In the genomic region with DNA sequence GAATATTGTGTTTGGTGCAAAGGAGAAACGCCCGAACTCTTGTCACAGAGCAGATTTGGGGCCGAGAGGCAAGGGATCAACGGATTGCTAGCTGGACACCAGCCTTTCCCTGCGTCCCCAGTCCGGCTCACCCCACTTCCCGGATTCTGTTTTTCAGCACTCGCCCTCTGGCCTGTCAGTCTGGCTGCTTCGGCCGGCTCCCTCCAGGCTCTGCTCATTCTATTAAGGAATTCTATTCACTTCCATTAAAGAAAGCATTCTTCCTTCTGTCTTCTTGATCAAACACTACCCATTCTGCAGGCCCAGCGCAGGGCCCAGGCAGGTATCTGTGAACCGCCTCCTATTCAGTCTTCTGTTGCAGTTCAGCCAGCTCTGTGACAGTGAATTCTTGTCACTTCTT, we compare ENCODE assay signal across 25 cellular contexts.
"Had no signal": no experiment of that assay in that cellular context is flagged by ENCODE, and none has a peak within 500 bp of the region (broad histone marks: within the 10 kb centered on the region; RNA-seq: fewer than 3 reads in every experiment).

No MANE protein-coding gene starts in this region.

- DNase-seq: activated CD4-positive, alpha-beta T cell treated with anti-CD3 and anti-CD28 coated beads for 48 hours; activated CD4-positive, alpha-beta T cell treated with anti-CD3 and anti-CD28 coated beads, Interleukin-2, amount 50 U/mL, for 4 hours; activated CD4-positive, CD25-positive, alpha-beta regulatory T cell treated with anti-CD3 and anti-CD28 coated beads, Interleukin-2, amount 50 U/mL, for 72 hours; activated CD8-positive, alpha-beta T cell treated with anti-CD3 and anti-CD28 coated beads, Interleukin-2, amount 10 ng/mL, durations not matched to agents 7 days and 5 days; activated effector memory CD4-positive, alpha-beta T cell treated with Interleukin-2 at 50 U/mL for 16 hours; activated naive CD4-positive, alpha-beta T cell treated with Interleukin-2 at 50 U/mL for 16 hours; activated T-cell treated with anti-CD3 and anti-CD28 coated beads, Interleukin-2, amount 50 U/mL, for 24 hours; amygdala; brain microvascular endothelial cell; cerebellar nuclear complex; Kasumi-1; KBM-7; NCI-H1048; NCI-H1417; NCI-H1694; NCI-H2029 treated with DMSO at 0.1 percent for 48 hours; NCI-H345; NCI-H524; Peyer's patch; Right ventricle myocardium superior; SJCRH30 had no signal

- H3K27ac Mint-ChIP-seq: activated CD8-positive, alpha-beta T cell treated with anti-CD3 and anti-CD28 coated beads, Interleukin-2, amount 10 ng/mL, durations not matched to agents 7 days and 5 days; activated naive CD8-positive, alpha-beta T cell; activated T-cell treated with anti-CD3 and anti-CD28 coated beads, Interleukin-2, amount 50 U/mL, for 24 hours; activated T-helper 1 cell treated with anti-CD3 and anti-CD28 coated beads, Interleukin-12 subunit alpha, Interleukin-12 subunit beta, Interleukin-2, Interleukin-4 antibody, amounts not matched to agents 30 ng/mL and 10 ng/mL and 1 ng/mL, durations not matched to agents 14 hours and 24 hours and 36 hours; T-helper 1 cell treated with Interleukin-12 subunit alpha and Interleukin-12 subunit beta and Interleukin-4 antibody, amounts not matched to agents 30 μg/mL and 1 μg/mL, for 36 hours had no signal

- H3K4me3 ChIP-seq: Peyer's patch, SJCRH30 had no signal

- H3K4me1 ChIP-seq: Peyer's patch, SJCRH30 had no signal

- H3K27me3 ChIP-seq: brain microvascular endothelial cell, Peyer's patch, SJCRH30 had no signal

- H3K27ac ChIP-seq: brain microvascular endothelial cell, Peyer's patch, RWPE1, SJCRH30 had no signal

- H3K4me3 Mint-ChIP-seq: activated CD8-positive, alpha-beta T cell treated with anti-CD3 and anti-CD28 coated beads, Interleukin-2, amount 10 ng/mL, durations not matched to agents 7 days and 5 days; activated naive CD8-positive, alpha-beta T cell; activated T-cell treated with anti-CD3 and anti-CD28 coated beads, Interleukin-2, amount 50 U/mL, for 24 hours; activated T-helper 1 cell treated with anti-CD3 and anti-CD28 coated beads, Interleukin-12 subunit alpha, Interleukin-12 subunit beta, Interleukin-2, Interleukin-4 antibody, amounts not matched to agents 30 ng/mL and 10 ng/mL and 1 ng/mL, durations not matched to agents 14 hours and 24 hours and 36 hours; T-helper 1 cell treated with Interleukin-12 subunit alpha and Interleukin-12 subunit beta and Interleukin-4 antibody, amounts not matched to agents 30 μg/mL and 1 μg/mL, for 36 hours had no signal

- H3K36me3 Mint-ChIP-seq: activated naive CD8-positive, alpha-beta T cell had no signal

- ATAC-seq: activated CD8-positive, alpha-beta T cell treated with anti-CD3 and anti-CD28 coated beads, Interleukin-2, amount 10 ng/mL, durations not matched to agents 7 days and 5 days had no signal

- H3K9me3 Mint-ChIP-seq: activated T-cell treated with anti-CD3 and anti-CD28 coated beads, Interleukin-2, amount 50 U/mL, for 24 hours; activated T-helper 1 cell treated with anti-CD3 and anti-CD28 coated beads, Interleukin-12 subunit alpha, Interleukin-12 subunit beta, Interleukin-2, Interleukin-4 antibody, amounts not matched to agents 30 ng/mL and 10 ng/mL and 1 ng/mL, durations not matched to agents 14 hours and 24 hours and 36 hours; T-helper 1 cell treated with Interleukin-12 subunit alpha and Interleukin-12 subunit beta and Interleukin-4 antibody, amounts not matched to agents 30 μg/mL and 1 μg/mL, for 36 hours had no signal

- H3K9me3 ChIP-seq: Peyer's patch, SJCRH30 had no signal

- H3K36me3 ChIP-seq: brain microvascular endothelial cell, Peyer's patch, SJCRH30 had no signal
